In genomic region chr4:170128219-170128804, GRCh38 we compare ENCODE assay signal across 15 cellular contexts. TPM values are rescaled to one million over a fixed set of nuclear protein-coding genes. Genes with fewer than 3 reads are reported as not detected.
DNase-seq lines count a peak whose midpoint lies in the region; ATAC-seq and TF ChIP-seq lines count a peak whose summit lies in the region.
"Had no signal": no experiment of that assay in that cellular context is flagged by ENCODE, and none has a peak within 500 bp of the region (broad histone marks: within the 10 kb centered on the region; RNA-seq: fewer than 3 reads in every experiment).

No MANE protein-coding gene starts in this region.

- H3K9ac ChIP-seq in smooth muscle cell (ENCODE audit: low read depth) = no peak overlapping the region

- H3K36me3 ChIP-seq in smooth muscle cell (ENCODE audit: low read depth) = no peaks in the 10 kb centered on the region

- no peaks in the 10 kb centered on the region for H3K79me2 ChIP-seq in smooth muscle cell (ENCODE audit: low read depth)

- H3K4me3 ChIP-seq in LNCaP clone FGC (ENCODE audit: low read depth, low read length) = no peak overlapping the region
- H3K4me3 ChIP-seq in smooth muscle cell = no peak overlapping the region

- H4K20me1 ChIP-seq in smooth muscle cell (ENCODE audit: low read depth) = no peaks in the 10 kb centered on the region

- no peak overlapping the region for H2AFZ ChIP-seq in smooth muscle cell (ENCODE audit: low read depth)

- DNase-seq in LNCaP clone FGC (ENCODE audit: low read depth) (peak; percentile 3), RWPE1 (ENCODE audit: low spot score) (no peak), smooth muscle cell (lab: John Stamatoyannopoulos, UW; ENCODE audit: unreplicated experiment) (no peak), RPMI8226 (no peak)
- DNase-seq: ACHN; AML-193; CD4-positive, alpha-beta T cell; DMS153; DMS79; GDM1; H9; IMR-90 had no signal

- TF ChIP-seq CTCF in LNCaP clone FGC (IDR thresholded peaks at IDR 0.05; ENCODE audit: control insufficient read depth, extremely low read depth, insufficient read depth) (no peak), RWPE1 (conservative IDR thresholded peaks at IDR 0.05; ENCODE audit: low read depth) (no peak), smooth muscle cell (IDR thresholded peaks at IDR 0.05; ENCODE audit: borderline replicate concordance, insufficient read depth, poor library complexity, severe bottlenecking) (no peak)

- peak; percentile 83 for ATAC-seq in esophagus mucosa
- no peak for ATAC-seq in GM18517 (IDR thresholded peaks at IDR 0.05; ENCODE audit: unreplicated experiment)

- H3K4me1 ChIP-seq in smooth muscle cell (ENCODE audit: low read depth) = no peaks in the 10 kb centered on the region

- H3F3A ChIP-seq in smooth muscle cell (ENCODE audit: low read depth) = no peaks in the 10 kb centered on the region

- H3K27ac ChIP-seq in RWPE1 (peak overlapping the region; percentile 39; the same call in 1 of the 2 replicates), smooth muscle cell (ENCODE audit: low read depth) (no peak overlapping the region)
- H3K27ac ChIP-seq: C4-2B had no signal

- CTCF ChIA-PET in RWPE1 (lab: Yijun Ruan, JAX) = interaction anchor here (0.5 to 0.6 kb wide), 2 partner anchors 246 to 1006 kb away, joined by 3 to 4 read pairs; no protein-coding TSS in a partner anchor

- POLR2A ChIA-PET in RWPE1 (lab: Yijun Ruan, JAX; ENCODE audit: low non-redundant PET) = no interaction called here

- WGBS in smooth muscle cell (ENCODE audit: low lambda C conversion rate) = 85% methylated on average over 9 of the region's 9 CpGs

- H3K9me3 ChIP-seq in smooth muscle cell (replicated peaks; ENCODE audit: low read depth) = no peaks in the 10 kb centered on the region

- no peak overlapping the region for H3K4me2 ChIP-seq in smooth muscle cell

- H3K27me3 ChIP-seq in smooth muscle cell (ENCODE audit: low read depth) = no peaks in the 10 kb centered on the region

RNA-seq across cellular contexts. Expression of gene AADAT, which starts 38.6 kb away (rescaled TPM):
- 2.9 TPM for total RNA-seq in esophagus mucosa
- 13.4 and 16.4 TPM in 2 replicates for total RNA-seq in smooth muscle cell
- polyA plus RNA-seq in smooth muscle cell = 17.0 and 18.8 TPM in 2 replicates
- total RNA-seq: CD4-positive, alpha-beta T cell had no signal
